12 cellular contexts compared by ENCODE assay signal in genomic region chr13:97258801-97259200, GRCh38.
A peak's percentile ranks its signal among the peaks of the same experiment; 100 is the strongest.
DNase-seq lines count a peak whose midpoint lies in the region; ATAC-seq and FAIRE-seq lines count a peak whose summit lies in the region.
"Had no signal": no experiment of that assay in that cellular context is flagged by ENCODE, and none has a peak within 500 bp of the region (broad histone marks: within the 10 kb centered on the region; RNA-seq: fewer than 3 reads in every experiment).

No MANE protein-coding gene starts in this region.

- peaks cover 0 to 2% (median 0%) of the 10 kb centered on the region in 5 donors for H3K36me3 ChIP-seq in subcutaneous abdominal adipose tissue (ENCODE audit: control insufficient read depth in 5 of 5, insufficient read depth in 5 of 5, low read length in 5 of 5)

- no peak for DNase-seq in T-helper 2 cell treated with Interferon-gamma antibody and Interleukin-4, amounts not matched to agents 5 μg/mL and 100 μg/mL, for 36 hours (ENCODE audit: low spot score)
- DNase-seq in T-helper 2 cell: no peak
- DNase-seq in activated naive CD8-positive, alpha-beta T cell treated with anti-CD3 and anti-CD28 coated beads, Interleukin-2, amount 50 U/mL, for 24 hours: no peak
- peak; percentile 80 for DNase-seq in iris pigment epithelial cell (ENCODE audit: low read depth)
- DNase-seq in NCI-H2029 treated with DMSO at 0.1 percent for 48 hours (lab: John Stamatoyannopoulos, UW): no peak
- no peak for DNase-seq in central memory CD4-positive, alpha-beta T cell
- DNase-seq in HTR-8/SVneo (ENCODE audit: insufficient read length, low spot score): no peak
- DNase-seq: activated T-cell treated with anti-CD3 and anti-CD28 coated beads, Interleukin-2, amount 50 U/mL, for 48 hours; NCI-H146 had no signal

- H3K4me3 ChIP-seq in subcutaneous abdominal adipose tissue (ENCODE audit: low read depth in 1 of 5, low read length in 5 of 5): peak overlapping the region in 2 of 5 donors; percentile 22 to 23
- H3K4me3 ChIP-seq: SK-N-MC had no signal

- ATAC-seq in activated naive CD8-positive, alpha-beta T cell treated with anti-CD3 and anti-CD28 coated beads, Interleukin-2, amount 50 U/mL, for 24 hours: no peak

- H3K36me3 Mint-ChIP-seq in T-helper 2 cell treated with Interferon-gamma antibody and Interleukin-4, amounts not matched to agents 5 μg/mL and 100 μg/mL, for 36 hours (ENCODE audit: low read depth): peaks cover 16% of the 10 kb centered on the region
- peaks cover 30% of the 10 kb centered on the region for H3K36me3 Mint-ChIP-seq in activated naive CD8-positive, alpha-beta T cell treated with anti-CD3 and anti-CD28 coated beads, Interleukin-2, amount 50 U/mL, for 24 hours (ENCODE audit: low read depth)

- H3K4me1 ChIP-seq in subcutaneous abdominal adipose tissue (ENCODE audit: control insufficient read depth in 5 of 5, insufficient read depth in 5 of 5, low read length in 5 of 5): peaks cover 18 to 74% (median 69%) of the 10 kb centered on the region in 5 donors

- H3K9me3 Mint-ChIP-seq in T-helper 2 cell treated with Interferon-gamma antibody and Interleukin-4, amounts not matched to agents 5 μg/mL and 100 μg/mL, for 36 hours: no peaks in the 10 kb centered on the region
- no peaks in the 10 kb centered on the region for H3K9me3 Mint-ChIP-seq in activated naive CD8-positive, alpha-beta T cell treated with anti-CD3 and anti-CD28 coated beads, Interleukin-2, amount 50 U/mL, for 24 hours

- H3K4me1 Mint-ChIP-seq in T-helper 2 cell treated with Interferon-gamma antibody and Interleukin-4, amounts not matched to agents 5 μg/mL and 100 μg/mL, for 36 hours (ENCODE audit: low read depth): peaks cover 80% of the 10 kb centered on the region
- peaks cover 87% of the 10 kb centered on the region for H3K4me1 Mint-ChIP-seq in activated naive CD8-positive, alpha-beta T cell treated with anti-CD3 and anti-CD28 coated beads, Interleukin-2, amount 50 U/mL, for 24 hours

- H3K9me3 ChIP-seq in subcutaneous abdominal adipose tissue (ENCODE audit: control insufficient read depth in 5 of 5, low read length in 5 of 5): no peaks in the 10 kb centered on the region

- no peaks in the 10 kb centered on the region for H3K27me3 ChIP-seq in subcutaneous abdominal adipose tissue (ENCODE audit: control insufficient read depth in 5 of 5, insufficient read depth in 4 of 5, low read length in 5 of 5)

- FAIRE-seq in HTR-8/SVneo (lab: Jason Lieb, UNC): no peak

- peak overlapping the region; percentile 92 for H3K27ac ChIP-seq in subcutaneous abdominal adipose tissue (ENCODE audit: low read depth, low read length)
- H3K27ac ChIP-seq: HL-60, SK-N-MC had no signal

- peak overlapping the region; percentile 28 to 82 (median 62) for H3K9ac ChIP-seq in subcutaneous abdominal adipose tissue (ENCODE audit: low read length in 5 of 5)

- H3K4me3 Mint-ChIP-seq in T-helper 2 cell treated with Interferon-gamma antibody and Interleukin-4, amounts not matched to agents 5 μg/mL and 100 μg/mL, for 36 hours: peak overlapping the region; percentile 30
- peak overlapping the region; percentile 25 for H3K4me3 Mint-ChIP-seq in activated naive CD8-positive, alpha-beta T cell treated with anti-CD3 and anti-CD28 coated beads, Interleukin-2, amount 50 U/mL, for 24 hours

- peak overlapping the region; percentile 90 for H3K27ac Mint-ChIP-seq in T-helper 2 cell treated with Interferon-gamma antibody and Interleukin-4, amounts not matched to agents 5 μg/mL and 100 μg/mL, for 36 hours
- peak overlapping the region; percentile 94 for H3K27ac Mint-ChIP-seq in activated naive CD8-positive, alpha-beta T cell treated with anti-CD3 and anti-CD28 coated beads, Interleukin-2, amount 50 U/mL, for 24 hours

- no peaks in the 10 kb centered on the region for H3K27me3 Mint-ChIP-seq in T-helper 2 cell treated with Interferon-gamma antibody and Interleukin-4, amounts not matched to agents 5 μg/mL and 100 μg/mL, for 36 hours (ENCODE audit: low read depth)
- H3K27me3 Mint-ChIP-seq in activated naive CD8-positive, alpha-beta T cell treated with anti-CD3 and anti-CD28 coated beads, Interleukin-2, amount 50 U/mL, for 24 hours: no peaks in the 10 kb centered on the region
